Comparison of ENCODE assay signal across 10 cellular contexts in the genomic region with DNA sequence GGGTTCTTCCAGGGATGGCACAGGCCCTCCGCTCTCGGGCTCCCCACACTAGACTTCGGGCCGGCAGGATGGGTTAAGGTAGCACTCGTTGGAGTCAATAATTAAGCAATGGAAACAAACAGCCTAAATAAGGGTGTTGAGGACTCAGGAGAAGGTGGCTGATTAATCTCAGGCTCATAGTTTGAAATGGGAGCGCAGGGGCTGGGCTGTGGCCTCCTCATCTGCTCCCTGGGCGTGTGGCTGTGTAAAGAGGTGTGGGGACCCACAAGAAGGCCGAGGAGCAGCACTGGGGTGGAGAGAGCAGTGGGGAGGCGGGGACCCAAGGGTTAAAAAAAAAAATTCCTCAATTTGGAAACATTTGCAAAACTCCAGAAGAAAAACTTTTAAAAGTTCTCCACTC. TPM values are rescaled to one million over a fixed set of nuclear protein-coding genes. Genes with fewer than 3 reads are reported as not detected.
DNase-seq lines count a peak whose midpoint lies in the region; ATAC-seq, FAIRE-seq and TF ChIP-seq lines count a peak whose summit lies in the region.
"Had no signal": no experiment of that assay in that cellular context is flagged by ENCODE, and none has a peak within 500 bp of the region (broad histone marks: within the 10 kb centered on the region; RNA-seq: fewer than 3 reads in every experiment).

No MANE protein-coding gene starts in this region.

- intact Hi-C loops in HepG2 (cut with micrococcal nuclease; ENCODE audit: unreplicated experiment) (loop anchor here (5.0 kb wide), 1 partner anchor 34 kb away; no protein-coding TSS in a partner anchor), right lobe of liver (cut with DNase I) (no loop called here), uterus (cut with DNase I; ENCODE audit: low total_unique reads) (loop anchor here (5.0 kb wide), 1 partner anchor 34 kb away; no protein-coding TSS in a partner anchor)
- intact Hi-C loops in dendritic cell treated with granulocyte-macrophage colony-stimulating factor and Interleukin-4, amounts not matched to agents 40 ng/mL and 50 ng/mL, for 4 days (cut with micrococcal nuclease) = loop anchor here (5.0 kb wide), 1 partner anchor 324 kb away; the partner anchor contains the start of gene IMPA2

- H3K9me3 ChIP-seq in HepG2 (ENCODE audit: low read length) (no peaks in the 10 kb centered on the region), right lobe of liver (no peaks in the 10 kb centered on the region), uterus (peaks cover 0 to 5% of the 10 kb centered on the region in 2 donors)

- H3K4me1 Mint-ChIP-seq in dendritic cell treated with granulocyte-macrophage colony-stimulating factor and Interleukin-4, amounts not matched to agents 40 ng/mL and 50 ng/mL, for 4 days (ENCODE audit: low read depth) = peaks cover 42% of the 10 kb centered on the region

- TF ChIP-seq POLR2A in HepG2 (IDR thresholded peaks at IDR 0.05; ENCODE audit: insufficient read depth in 1 of 2, low read depth in 2 of 2, low read length in 2 of 2) = no peak
- TF ChIP-seq POLR2A in right lobe of liver (IDR thresholded peaks at IDR 0.05) = no peak
- no peak for TF ChIP-seq POLR2A in uterus (IDR thresholded peaks at IDR 0.05)

- H4K20me1 ChIP-seq in HepG2 (ENCODE audit: insufficient read depth, low read length) = no peaks in the 10 kb centered on the region

- in situ Hi-C loops in HepG2 (cut with HindIII; ENCODE audit: extremely low pct_ligation_motif_present, low pct_unique_long_range_greater_than_20kb) = no loop called here

- no TSS peak for BruUV-seq in HepG2 (replicated peaks; lab: Mats Ljungman, UMichigan)

- peak overlapping the region; percentile 91 for H3K27ac Mint-ChIP-seq in dendritic cell treated with granulocyte-macrophage colony-stimulating factor and Interleukin-4, amounts not matched to agents 40 ng/mL and 50 ng/mL, for 4 days

- TF ChIP-seq EP300 in HepG2 (IDR thresholded peaks at IDR 0.05; ENCODE audit: low read depth in 2 of 2, low read length in 2 of 2) = no peak
- no peak for TF ChIP-seq EP300 in HepG2 (CRISPR knock-in tag; IDR thresholded peaks at IDR 0.05; ENCODE audit: borderline replicate concordance)

- peak overlapping the region; percentile 77 for H3K4me3 Mint-ChIP-seq in dendritic cell treated with granulocyte-macrophage colony-stimulating factor and Interleukin-4, amounts not matched to agents 40 ng/mL and 50 ng/mL, for 4 days

- no peak for FAIRE-seq in HepG2 (lab: Jason Lieb, UNC)

- peaks cover 24% of the 10 kb centered on the region for H3K27me3 Mint-ChIP-seq in dendritic cell treated with granulocyte-macrophage colony-stimulating factor and Interleukin-4, amounts not matched to agents 40 ng/mL and 50 ng/mL, for 4 days

- H3K9ac ChIP-seq in HepG2 (ENCODE audit: insufficient read depth, low read depth, low read length) = no peak overlapping the region

- ATAC-seq in HepG2 (no peak), right lobe of liver (no peak), GM21528 (IDR thresholded peaks at IDR 0.05; ENCODE audit: low FRiP score, unreplicated experiment) (no peak), GM21515 (IDR thresholded peaks at IDR 0.05; ENCODE audit: unreplicated experiment) (no peak)

- H3K36me3 ChIP-seq in HepG2 (replicated peaks in 1 of 2; ENCODE audit: control insufficient read depth in 1 of 2, insufficient read depth in 2 of 2, low read length in 2 of 2) (0 out of 5 replicates have a peak, but pooled peaks cover 0 to 2% of the 10 kb centered on the region in 2 experiments), right lobe of liver (no peaks in the 10 kb centered on the region), uterus (no peaks in the 10 kb centered on the region)

- CTCF ChIA-PET in HepG2 (lab: Yijun Ruan, JAX; ENCODE audit: low intra/inter-chr PET ratio, low total read pairs) = no interaction called here

- WGBS in HepG2 (ENCODE audit: low lambda C conversion rate) = 10% methylated on average over 9 of the region's 9 CpGs
- WGBS in right lobe of liver (ENCODE audit: insufficient coverage, low coverage, low lambda C conversion rate, missing lambda C conversion rate) = 28% methylated on average over 9 of the region's 9 CpGs

- POLR2A ChIA-PET in HepG2 (lab: Yijun Ruan, JAX) = interaction anchor here (1.6 to 3.1 kb wide), 2 partner anchors 28 to 70 kb away, joined by 4 to 7 read pairs; partner anchors contain the start of gene AFG3L2

- peak overlapping the region in 1 of 3 experiments; percentile 34; a peak in 2 of 6 replicates for H3K4me3 ChIP-seq in HepG2 (replicated peaks in 1 of 3; ENCODE audit: insufficient read depth in 1 of 3, low read depth in 2 of 3, low read length in 3 of 3)
- peak overlapping the region in 1 of 3 donors; percentile 52 for H3K4me3 ChIP-seq in right lobe of liver
- H3K4me3 ChIP-seq in uterus = peak overlapping the region; percentile 52 to 73

- TF ChIP-seq RAD21 in HepG2 (CRISPR knock-in tag; IDR thresholded peaks at IDR 0.05) = no peak

- H3K9me3 Mint-ChIP-seq in dendritic cell treated with granulocyte-macrophage colony-stimulating factor and Interleukin-4, amounts not matched to agents 40 ng/mL and 50 ng/mL, for 4 days = no peaks in the 10 kb centered on the region

- H3K36me3 Mint-ChIP-seq in dendritic cell treated with granulocyte-macrophage colony-stimulating factor and Interleukin-4, amounts not matched to agents 40 ng/mL and 50 ng/mL, for 4 days (ENCODE audit: low read depth) = peaks cover 30% of the 10 kb centered on the region

- no peaks in the 10 kb centered on the region for H3K79me2 ChIP-seq in HepG2 (ENCODE audit: insufficient read depth, low read length)

- H3K27ac ChIP-seq in HepG2 (ENCODE audit: extremely low read length, insufficient read depth, low read length) = no peak overlapping the region
- H3K27ac ChIP-seq in right lobe of liver = no peak overlapping the region
- peak overlapping the region; percentile 97 to 99 for H3K27ac ChIP-seq in uterus

- peaks cover 48% of the 10 kb centered on the region for H3K4me1 ChIP-seq in HepG2 (ENCODE audit: insufficient read depth, low read length)
- peaks cover 0 to 3% (median 0%) of the 10 kb centered on the region in 4 donors for H3K4me1 ChIP-seq in right lobe of liver
- H3K4me1 ChIP-seq in uterus = peaks cover 0 to 14% of the 10 kb centered on the region in 2 donors

- peaks cover 7 to 49% of the 10 kb centered on the region in 2 experiments for H3K27me3 ChIP-seq in HepG2 (ENCODE audit: control insufficient read depth in 1 of 2, insufficient read depth in 2 of 2, low read length in 2 of 2)
- H3K27me3 ChIP-seq in right lobe of liver = no peaks in the 10 kb centered on the region
- H3K27me3 ChIP-seq in uterus = no peaks in the 10 kb centered on the region

- TF ChIP-seq CTCF in HepG2 (CRISPR knock-in tag; IDR thresholded peaks at IDR 0.05) (no peak), right lobe of liver (IDR thresholded peaks at IDR 0.05) (no peak), uterus (IDR thresholded peaks at IDR 0.05) (no peak)

- peak overlapping the region; percentile 55 for H3K4me2 ChIP-seq in HepG2 (ENCODE audit: low read depth, low read length)

- H2AFZ ChIP-seq in HepG2 (ENCODE audit: low read length) = no peak overlapping the region

- DNase-seq in HepG2 (ENCODE audit: low spot score) (no peak), right lobe of liver (no peak), myocyte (ENCODE audit: low read depth) (peak; percentile 47), uterus (peak in 1 of 2 donors; percentile 15), DMS153 treated with DMSO at 0.1 percent for 48 hours (lab: John Stamatoyannopoulos, UW; ENCODE audit: unreplicated experiment) (no peak)
- DNase-seq: DND-41 had no signal

RNA-seq across cellular contexts. Expression of gene TUBB6, which starts 1.3 kb away (rescaled TPM):
- total RNA-seq in HepG2 (2016; rRNA removed; fragmentation: Illumina TruSeq; extraction: Trizol) (9.9 and 13.5 TPM in 2 replicates), right lobe of liver (10 to 100 TPM in 2 of 6 experiments, 1 to 10 TPM in 4; 2.4 to 18.5 (median 9.0) TPM), myocyte (1,598 and 1,800 TPM in 2 replicates), uterus (100 to 1,000 TPM; 222 to 456 (median 280) TPM)
- 2.6 and 3.9 TPM in 2 replicates for total RNA-seq in HepG2 (2016; cell fraction: cytosol; rRNA removed; fragmentation: Illumina TruSeq; extraction: Trizol; ENCODE audit: low read depth)
- total RNA-seq in HepG2 (2016; cell fraction: insoluble cytoplasmic fraction; rRNA removed; fragmentation: Illumina TruSeq; extraction: Trizol) = 11.1 and 12.0 TPM in 2 replicates
- total RNA-seq in HepG2 (2016; cell fraction: membrane; rRNA removed; fragmentation: Illumina TruSeq; extraction: Trizol) = 6.0 and 7.2 TPM in 2 replicates
- total RNA-seq in HepG2 (2016; cell fraction: nucleus; rRNA removed; fragmentation: Illumina TruSeq; extraction: Trizol) = 4.2 and 6.5 TPM in 2 replicates
- polyA plus RNA-seq in HepG2 (2011; rRNA removed) = 28.6 and 30.8 TPM in 2 replicates
- 30.2 and 44.7 TPM in 2 replicates for polyA plus RNA-seq in HepG2 (2011; cell fraction: cytosol; rRNA removed)
- polyA plus RNA-seq in HepG2 (2011; cell fraction: nucleus; rRNA removed) = 30.6 and 34.0 TPM in 2 replicates
- polyA plus RNA-seq in HepG2 (2012) = 5.6 and 18.7 TPM in 2 replicates
- 4.1 and 5.2 TPM in 2 replicates for polyA plus RNA-seq in HepG2 (2016; cell fraction: cytosol; fragmentation: Illumina TruSeq; extraction: Trizol; ENCODE audit: low read depth)
- 13.8 and 14.5 TPM in 2 replicates for polyA plus RNA-seq in HepG2 (2016; cell fraction: insoluble cytoplasmic fraction; fragmentation: Illumina TruSeq; extraction: Trizol; ENCODE audit: low read depth)
- 4.6 and 4.9 TPM in 2 replicates for polyA plus RNA-seq in HepG2 (2016; cell fraction: membrane; fragmentation: Illumina TruSeq; extraction: Trizol; ENCODE audit: low read depth)
- polyA plus RNA-seq in HepG2 (2016; cell fraction: nucleus; fragmentation: Illumina TruSeq; extraction: Trizol; ENCODE audit: insufficient read depth, low read depth) = 10.3 and 12.3 TPM in 2 replicates
- polyA minus RNA-seq in HepG2 (2011; rRNA and poly(A)+ RNA removed; ENCODE audit: low replicate concordance) = 60.5 and 149 TPM in 2 replicates
- polyA minus RNA-seq in HepG2 (2011; cell fraction: cytosol; rRNA and poly(A)+ RNA removed) = 20.5 and 20.8 TPM in 2 replicates
- polyA minus RNA-seq in HepG2 (2011; cell fraction: nucleus; rRNA and poly(A)+ RNA removed) = 8.5 and 14.0 TPM in 2 replicates
- 1,133 TPM for polyA plus RNA-seq in myocyte (2012)

RNA-seq across cellular contexts. Expression of gene CIDEA, which starts 52.6 kb away (rescaled TPM):
- total RNA-seq in HepG2 (2016; rRNA removed; fragmentation: Illumina TruSeq; extraction: Trizol) = not detected in 2 replicates
- not detected in 2 replicates for total RNA-seq in HepG2 (2016; cell fraction: cytosol; rRNA removed; fragmentation: Illumina TruSeq; extraction: Trizol; ENCODE audit: low read depth)
- not detected in 2 replicates for total RNA-seq in HepG2 (2016; cell fraction: insoluble cytoplasmic fraction; rRNA removed; fragmentation: Illumina TruSeq; extraction: Trizol)
- not detected in 2 replicates for total RNA-seq in HepG2 (2016; cell fraction: membrane; rRNA removed; fragmentation: Illumina TruSeq; extraction: Trizol)
- not detected in 2 replicates for total RNA-seq in HepG2 (2016; cell fraction: nucleus; rRNA removed; fragmentation: Illumina TruSeq; extraction: Trizol)
- not detected in 2 replicates for polyA plus RNA-seq in HepG2 (2011; rRNA removed)
- 0.04 TPM in 1 of 2 replicates, not detected in the other for polyA plus RNA-seq in HepG2 (2011; cell fraction: cytosol; rRNA removed)
- polyA plus RNA-seq in HepG2 (2011; cell fraction: nucleus; rRNA removed) = not detected in 2 replicates
- not detected in 2 replicates for polyA plus RNA-seq in HepG2 (2012)
- polyA plus RNA-seq in HepG2 (2016; cell fraction: cytosol; fragmentation: Illumina TruSeq; extraction: Trizol; ENCODE audit: low read depth) = not detected in 2 replicates
- not detected in 2 replicates for polyA plus RNA-seq in HepG2 (2016; cell fraction: insoluble cytoplasmic fraction; fragmentation: Illumina TruSeq; extraction: Trizol; ENCODE audit: low read depth)
- polyA plus RNA-seq in HepG2 (2016; cell fraction: membrane; fragmentation: Illumina TruSeq; extraction: Trizol; ENCODE audit: low read depth) = not detected in 2 replicates
- polyA plus RNA-seq in HepG2 (2016; cell fraction: nucleus; fragmentation: Illumina TruSeq; extraction: Trizol; ENCODE audit: insufficient read depth, low read depth) = not detected in 2 replicates
- polyA minus RNA-seq in HepG2 (2011; rRNA and poly(A)+ RNA removed; ENCODE audit: low replicate concordance) = not detected in 2 replicates
- not detected in 2 replicates for polyA minus RNA-seq in HepG2 (2011; cell fraction: cytosol; rRNA and poly(A)+ RNA removed)
- polyA minus RNA-seq in HepG2 (2011; cell fraction: nucleus; rRNA and poly(A)+ RNA removed) = not detected in 2 replicates
- total RNA-seq in right lobe of liver = not detected
- not detected in 2 replicates for total RNA-seq in myocyte
- not detected for polyA plus RNA-seq in myocyte (2012)
- not detected for total RNA-seq in uterus
- total RNA-seq: HT1080 had no signal

Comparison
In these comparisons a context has a peak if more than half of its experiments do, and no peak if none do; other contexts are left out.
1. intact Hi-C loops: an anchor here in HepG2 (5.0 kb wide), dendritic cell treated with granulocyte-macrophage colony-stimulating factor and Interleukin-4, amounts not matched to agents 40 ng/mL and 50 ng/mL, for 4 days (5.0 kb wide) and uterus (5.0 kb wide); none called in right lobe of liver.
2. H3K27ac ChIP-seq: peak in uterus (2 of 2); none in HepG2 (single experiment) and right lobe of liver (0 of 3).
3. RNA of gene TUBB6, which starts 1.3 kb away (total RNA-seq): 1,598 to 1,800 TPM in myocyte and 222 to 456 TPM in uterus; 2.6 to 13.5 TPM in HepG2 and 2.4 to 18.5 TPM in right lobe of liver; every median in the first group is over 10 times any median in the second.